13 cellular contexts compared by ENCODE assay signal in genomic region chr16:8355714-8356113, GRCh38.
DNase-seq lines count a peak whose midpoint lies in the region; ATAC-seq and TF ChIP-seq lines count a peak whose summit lies in the region.
"Had no signal": no experiment of that assay in that cellular context is flagged by ENCODE, and none has a peak within 500 bp of the region (broad histone marks: within the 10 kb centered on the region; RNA-seq: fewer than 3 reads in every experiment).

No MANE protein-coding gene starts in this region.

- 36 to 48% (median 37%) methylated on average over 4 of the region's 4 CpGs for WGBS in spleen, 5 donors

- H3K4me3 ChIP-seq in spleen = no peak overlapping the region
- H3K4me3 ChIP-seq: SK-N-MC had no signal

- peaks cover 0 to 3% (median 0%) of the 10 kb centered on the region in 7 donors for H3K27me3 ChIP-seq in spleen (replicated peaks in 1 of 7)

- ATAC-seq in GM18502 (IDR thresholded peaks at IDR 0.05; ENCODE audit: poor library complexity, unreplicated experiment) = no peak
- ATAC-seq: CD8-positive, alpha-beta T cell; left cardiac atrium had no signal

- H3K4me1 ChIP-seq in spleen = no peaks in the 10 kb centered on the region

- intact Hi-C loops in spleen (cut with DNase I; ENCODE audit: low total_unique reads) = no loop called here

- TF ChIP-seq CTCF in spleen (IDR thresholded peaks at IDR 0.05 in 8 of 11, conservative IDR thresholded peaks at IDR 0.05 in 3 of 11) = no peak

- peaks cover 0 to 8% (median 0%) of the 10 kb centered on the region in 8 donors for H3K9me3 ChIP-seq in spleen

- H3K27ac ChIP-seq in spleen = no peak overlapping the region
- H3K27ac ChIP-seq: SK-N-MC had no signal

- no peak for TF ChIP-seq POLR2A in spleen (IDR thresholded peaks at IDR 0.05)

- DNase-seq in DMS153 (lab: John Stamatoyannopoulos, UW) = peak; percentile 25
- DNase-seq in DMS153 treated with DMSO at 0.1 percent for 48 hours (lab: John Stamatoyannopoulos, UW; ENCODE audit: unreplicated experiment) = no peak
- DNase-seq in NCI-H2227 (lab: John Stamatoyannopoulos, UW; ENCODE audit: unreplicated experiment) = peak; percentile 16
- DNase-seq in cerebellar cortex (ENCODE audit: low spot score) = peak; percentile 39
- DNase-seq in pons (ENCODE audit: low spot score) = peak; percentile 38
- no peak for DNase-seq in spleen
- DNase-seq in activated naive CD4-positive, alpha-beta T cell treated with Interleukin-2 at 50 U/mL for 16 hours = no peak
- DNase-seq: activated gamma-delta T cell treated with Interleukin-2 at 50 U/mL for 16 hours; CD8-positive, alpha-beta T cell; dermis blood vessel endothelial cell; left cardiac atrium had no signal

- H3K36me3 ChIP-seq in spleen = no peaks in the 10 kb centered on the region

Comparison
In these comparisons a context has a peak if more than half of its experiments do, and no peak if none do; other contexts are left out.
1. DNase-seq: peak in DMS153 (single experiment), NCI-H2227 (single experiment), cerebellar cortex (single experiment) and pons (single experiment); none in DMS153 treated with DMSO at 0.1 percent for 48 hours (single experiment), spleen (single experiment) and activated naive CD4-positive, alpha-beta T cell treated with Interleukin-2 at 50 U/mL for 16 hours (single experiment).